ENCODE assay signal across 8 cellular contexts in genomic region chr17:28738680-28739384, GRCh38. TPM values are rescaled to one million over a fixed set of nuclear protein-coding genes. Genes with fewer than 3 reads are reported as not detected.
DNase-seq lines count a peak whose midpoint lies in the region; ATAC-seq, FAIRE-seq and TF ChIP-seq lines count a peak whose summit lies in the region.

No MANE protein-coding gene starts in this region.

- peak overlapping the region; percentile 23 for H3K4me3 Mint-ChIP-seq in neural crest cell

- peak overlapping the region; percentile 52 for H3K27ac Mint-ChIP-seq in neural crest cell (ENCODE audit: unreplicated experiment)

- peak; percentile 25 for ATAC-seq in HG02885 (IDR thresholded peaks at IDR 0.05; ENCODE audit: poor library complexity, unreplicated experiment)

- peaks cover 6% of the 10 kb centered on the region for H3K4me1 Mint-ChIP-seq in neural crest cell

- no peaks in the 10 kb centered on the region for H3K9me3 Mint-ChIP-seq in neural crest cell

- H3K36me3 Mint-ChIP-seq in neural crest cell (ENCODE audit: low read depth) = no peaks in the 10 kb centered on the region

- peak; percentile 62 for DNase-seq in activated T-cell treated with anti-CD3 and anti-CD28 coated beads for 4 hours
- no peak for DNase-seq in neural crest cell (ENCODE audit: low read depth, low spot score)
- DNase-seq in DMS79 treated with DMSO at 0.1 percent for 48 hours (lab: John Stamatoyannopoulos, UW) = no peak
- no peak for DNase-seq in D721Med (ENCODE audit: insufficient read length, low spot score)
- DNase-seq in mucosa of gallbladder (ENCODE audit: low spot score) = no peak
- DNase-seq in COLO668 (lab: John Stamatoyannopoulos, UW; ENCODE audit: unreplicated experiment) = no peak

- H3K27me3 Mint-ChIP-seq in neural crest cell (ENCODE audit: low read depth) = peaks cover 3% of the 10 kb centered on the region

- no peak for FAIRE-seq in D721Med (lab: Jason Lieb, UNC)

- TF ChIP-seq CTCF in neural crest cell (conservative IDR thresholded peaks at IDR 0.05) = no peak
- no peak for TF ChIP-seq CTCF in D721Med (IDR thresholded peaks at IDR 0.05; ENCODE audit: insufficient read depth, missing control alignments)

- peak overlapping the region; percentile 8; the same call in 1 of the 2 replicates for H3K4me3 ChIP-seq in GM08714 (ENCODE audit: low read length)

RNA-seq across cellular contexts. Expression of gene TRAF4, which starts 5.0 kb away (rescaled TPM):
- total RNA-seq in neural crest cell = 163 and 172 TPM in 2 replicates
- total RNA-seq in mucosa of gallbladder = 115 TPM

RNA-seq across cellular contexts. Expression of gene NEK8, which starts 10.2 kb away (rescaled TPM):
- total RNA-seq in neural crest cell = 6.2 and 6.3 TPM in 2 replicates
- 8.1 TPM for total RNA-seq in mucosa of gallbladder

RNA-seq across cellular contexts. Expression of gene TLCD1, which starts 12.8 kb away (rescaled TPM):
- 6.1 and 6.3 TPM in 2 replicates for total RNA-seq in neural crest cell
- 6.3 TPM for total RNA-seq in mucosa of gallbladder

RNA-seq across cellular contexts. Expression of gene RPL23A, which starts 19.0 kb away (rescaled TPM):
- total RNA-seq in neural crest cell = 1,750 and 1,862 TPM in 2 replicates
- 1,157 TPM for total RNA-seq in mucosa of gallbladder

RNA-seq across cellular contexts. Expression of gene RAB34, which starts 21.2 kb away (rescaled TPM):
- total RNA-seq in neural crest cell = 83.5 and 87.4 TPM in 2 replicates
- total RNA-seq in mucosa of gallbladder = 70.2 TPM
